ENCODE assay signal across 30 cellular contexts in genomic region chr16:14077918-14078317, GRCh38.
"Had no signal": no experiment of that assay in that cellular context is flagged by ENCODE, and none has a peak within 500 bp of the region (broad histone marks: within the 10 kb centered on the region; RNA-seq: fewer than 3 reads in every experiment).

No MANE protein-coding gene starts in this region.

- H3K9ac ChIP-seq: KMS-11 had no signal

- H3K27ac ChIP-seq: adrenal gland, breast epithelium, KMS-11, PC-9, WERI-Rb-1 had no signal

- H3K36me3 ChIP-seq: adrenal gland, breast epithelium had no signal

- H2AFZ ChIP-seq: PC-9 had no signal

- DNase-seq: activated CD4-positive, alpha-beta T cell treated with anti-CD3 and anti-CD28 coated beads for 36 hours; activated CD4-positive, alpha-beta T cell treated with anti-CD3 and anti-CD28 coated beads, Interleukin-2, amount 10 ng/mL, durations not matched to agents 7 days and 5 days; activated CD4-positive, alpha-beta T cell treated with anti-CD3 and anti-CD28 coated beads, Interleukin-2, amount 50 U/mL, for 48 hours; activated CD8-positive, alpha-beta T cell treated with anti-CD3 and anti-CD28 coated beads, Interleukin-2, amount 10 ng/mL, durations not matched to agents 7 days and 5 days; activated gamma-delta T cell treated with Interleukin-2 at 50 U/mL for 16 hours; activated naive CD4-positive, alpha-beta T cell treated with anti-CD3 and anti-CD28 coated beads for 36 hours; activated T-cell treated with anti-CD3 and anti-CD28 coated beads for 4 hours; activated T-cell treated with anti-CD3 and anti-CD28 coated beads, Interleukin-2, amount 50 U/mL, for 4 hours; adrenal gland; body of pancreas; cerebellar nuclear complex; MM.1S; MV-4-11; NCI-H1092; NCI-H1436 treated with DMSO at 0.1 percent for 48 hours; NCI-H1694 treated with DMSO at 0.1 percent for 48 hours; NCI-H2029; NCI-H345; NCI-H526; NCI-H748 treated with DMSO at 0.1 percent for 48 hours; PC-9; Right ventricle myocardium superior; SW 1271; T-helper 1 cell; T1000; WERI-Rb-1 had no signal

- ATAC-seq: activated CD4-positive, alpha-beta T cell treated with anti-CD3 and anti-CD28 coated beads for 36 hours; activated CD8-positive, alpha-beta T cell treated with anti-CD3 and anti-CD28 coated beads, Interleukin-2, amount 10 ng/mL, durations not matched to agents 7 days and 5 days; activated naive CD4-positive, alpha-beta T cell treated with anti-CD3 and anti-CD28 coated beads, Interleukin-2, amount 50 U/mL, for 72 hours; activated T-cell treated with anti-CD3 and anti-CD28 coated beads, Interleukin-2, amount 50 U/mL, for 4 hours; body of pancreas had no signal

- H3K4me3 ChIP-seq: adrenal gland, body of pancreas, breast epithelium, PC-9 had no signal

- FAIRE-seq: astrocyte had no signal

- H3K27me3 ChIP-seq: adrenal gland, body of pancreas, breast epithelium had no signal

- H3K4me2 ChIP-seq: KMS-11, PC-9 had no signal

- H3K9me3 ChIP-seq: adrenal gland, body of pancreas, breast epithelium had no signal

- H3K4me1 ChIP-seq: breast epithelium had no signal
